In the genomic region with DNA sequence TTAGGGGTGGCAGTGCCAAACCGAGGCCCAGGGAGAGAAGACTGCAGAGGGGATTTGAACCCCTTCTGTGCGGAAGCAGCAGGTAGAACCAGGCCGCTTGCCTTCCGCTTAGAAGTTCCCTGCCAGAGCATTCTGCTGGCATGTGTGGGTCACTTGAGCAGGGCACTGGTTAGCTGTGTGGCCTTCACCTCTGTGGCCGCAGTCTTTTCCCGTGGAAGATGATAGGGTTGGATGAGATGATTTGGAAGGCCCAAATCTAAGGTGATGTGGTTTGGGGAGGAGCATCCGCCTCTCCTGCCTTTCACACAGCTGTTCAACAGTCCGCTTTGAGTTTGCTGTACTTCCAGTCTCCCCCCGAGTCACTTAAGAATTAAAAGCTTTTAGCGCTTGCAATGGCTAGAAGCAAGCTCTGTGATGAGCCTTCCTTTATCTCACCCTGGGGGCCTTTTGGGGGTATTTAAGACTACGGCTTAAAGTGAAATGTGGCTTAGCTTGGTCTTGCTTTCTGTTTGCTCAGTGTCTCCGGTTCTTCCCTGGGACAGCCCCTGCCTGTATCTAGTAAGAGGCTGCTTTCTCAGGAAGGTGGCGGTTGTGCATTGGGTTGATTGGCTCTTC, we compare ENCODE assay signal across 8 cellular contexts. TPM values are rescaled to one million over a fixed set of nuclear protein-coding genes. Genes with fewer than 3 reads are reported as not detected.
DNase-seq lines count a peak whose midpoint lies in the region; ATAC-seq, FAIRE-seq and TF ChIP-seq lines count a peak whose summit lies in the region.

No MANE protein-coding gene starts in this region.

- H3K4me1 ChIP-seq in sigmoid colon = peaks cover 0 to 26% (median 24%) of the 10 kb centered on the region in 4 donors

- H3K27ac ChIP-seq in sigmoid colon = peak overlapping the region; percentile 90 to 96 (median 94)

- peak; percentile 47 for FAIRE-seq in GM18507 (lab: Jason Lieb, UNC)

- H3K4me1 Mint-ChIP-seq in activated T-helper 1 cell treated with anti-CD3 and anti-CD28 coated beads, Interleukin-12 subunit alpha, Interleukin-12 subunit beta, Interleukin-2, Interleukin-4 antibody, amounts not matched to agents 30 ng/mL and 10 ng/mL and 1 ng/mL, durations not matched to agents 14 hours and 24 hours and 36 hours (ENCODE audit: low read depth) = peaks cover 48% of the 10 kb centered on the region
- H3K4me1 Mint-ChIP-seq in glutamatergic neuron (ENCODE audit: low read depth, unreplicated experiment) = peaks cover 31% of the 10 kb centered on the region

- TF ChIP-seq EP300 in sigmoid colon (IDR thresholded peaks at IDR 0.05) = no peak

- peak; percentile 22 for ATAC-seq in HG02623 (IDR thresholded peaks at IDR 0.05; ENCODE audit: unreplicated experiment)

- 7 to 8% methylated on average over 13 of the region's 13 CpGs for WGBS in sigmoid colon, 2 donors

- no peak for TF ChIP-seq CTCF in glutamatergic neuron (IDR thresholded peaks at IDR 0.05; ENCODE audit: partially characterized antibody, unreplicated experiment)
- no peak for TF ChIP-seq CTCF in sigmoid colon (IDR thresholded peaks at IDR 0.05)

- no peak for TF ChIP-seq POLR2A in sigmoid colon (IDR thresholded peaks at IDR 0.05)

- H3K4me3 Mint-ChIP-seq in activated T-helper 1 cell treated with anti-CD3 and anti-CD28 coated beads, Interleukin-12 subunit alpha, Interleukin-12 subunit beta, Interleukin-2, Interleukin-4 antibody, amounts not matched to agents 30 ng/mL and 10 ng/mL and 1 ng/mL, durations not matched to agents 14 hours and 24 hours and 36 hours = peak overlapping the region; percentile 96
- H3K4me3 Mint-ChIP-seq in glutamatergic neuron (ENCODE audit: unreplicated experiment) = peak overlapping the region; percentile 89

- peak overlapping the region; percentile 98 for H3K27ac Mint-ChIP-seq in activated T-helper 1 cell treated with anti-CD3 and anti-CD28 coated beads, Interleukin-12 subunit alpha, Interleukin-12 subunit beta, Interleukin-2, Interleukin-4 antibody, amounts not matched to agents 30 ng/mL and 10 ng/mL and 1 ng/mL, durations not matched to agents 14 hours and 24 hours and 36 hours
- H3K27ac Mint-ChIP-seq in glutamatergic neuron (ENCODE audit: unreplicated experiment) = peak overlapping the region; percentile 93

- H3K36me3 Mint-ChIP-seq in activated T-helper 1 cell treated with anti-CD3 and anti-CD28 coated beads, Interleukin-12 subunit alpha, Interleukin-12 subunit beta, Interleukin-2, Interleukin-4 antibody, amounts not matched to agents 30 ng/mL and 10 ng/mL and 1 ng/mL, durations not matched to agents 14 hours and 24 hours and 36 hours (ENCODE audit: low read depth) = peaks cover 27% of the 10 kb centered on the region
- no peaks in the 10 kb centered on the region for H3K36me3 Mint-ChIP-seq in glutamatergic neuron (ENCODE audit: unreplicated experiment)

- H3K36me3 ChIP-seq in sigmoid colon = peaks cover 0 to 34% (median 11%) of the 10 kb centered on the region in 4 donors

- peaks cover 3% of the 10 kb centered on the region for H3K9me3 Mint-ChIP-seq in activated T-helper 1 cell treated with anti-CD3 and anti-CD28 coated beads, Interleukin-12 subunit alpha, Interleukin-12 subunit beta, Interleukin-2, Interleukin-4 antibody, amounts not matched to agents 30 ng/mL and 10 ng/mL and 1 ng/mL, durations not matched to agents 14 hours and 24 hours and 36 hours
- peaks cover 16% of the 10 kb centered on the region for H3K9me3 Mint-ChIP-seq in glutamatergic neuron (ENCODE audit: unreplicated experiment)

- H3K27me3 ChIP-seq in sigmoid colon = no peaks in the 10 kb centered on the region

- no peaks in the 10 kb centered on the region for H3K27me3 Mint-ChIP-seq in activated T-helper 1 cell treated with anti-CD3 and anti-CD28 coated beads, Interleukin-12 subunit alpha, Interleukin-12 subunit beta, Interleukin-2, Interleukin-4 antibody, amounts not matched to agents 30 ng/mL and 10 ng/mL and 1 ng/mL, durations not matched to agents 14 hours and 24 hours and 36 hours (ENCODE audit: insufficient read depth)
- H3K27me3 Mint-ChIP-seq in glutamatergic neuron (ENCODE audit: unreplicated experiment) = peaks cover 16% of the 10 kb centered on the region

- H3K4me3 ChIP-seq in sigmoid colon = peak overlapping the region; percentile 81 to 97 (median 95)

- H3K9me3 ChIP-seq in sigmoid colon = no peaks in the 10 kb centered on the region

- intact Hi-C loops in activated T-helper 1 cell treated with anti-CD3 and anti-CD28 coated beads, Interleukin-12 subunit alpha, Interleukin-12 subunit beta, Interleukin-2, Interleukin-4 antibody, amounts not matched to agents 30 ng/mL and 10 ng/mL and 1 ng/mL, durations not matched to agents 14 hours and 24 hours and 36 hours (cut with micrococcal nuclease) = loop anchor here (1.0 to 10.0 kb wide), 11 partner anchors 9 to 447 kb away; a partner anchor contains a TSS
- intact Hi-C loops in sigmoid colon (cut with DNase I) = loop anchor here (2.0 kb wide), 1 partner anchor 65 kb away; a partner anchor contains a TSS

- no peak for DNase-seq in GM18507 (ENCODE audit: extremely low spot score, insufficient read length, low read depth)
- peak; percentile 16 for DNase-seq in NCI-H226
- DNase-seq in activated T-helper 1 cell treated with anti-CD3 and anti-CD28 coated beads, Interleukin-12 subunit alpha, Interleukin-12 subunit beta, Interleukin-2, Interleukin-4 antibody, amounts not matched to agents 30 ng/mL and 10 ng/mL and 1 ng/mL, durations not matched to agents 14 hours and 24 hours and 36 hours (ENCODE audit: low spot score) = peak; percentile 43
- DNase-seq in glutamatergic neuron = peak; percentile 20
- DNase-seq in sigmoid colon = no peak
- DNase-seq in retina = no peak
- DNase-seq in NCI-H2107 treated with DMSO at 0.1 percent for 48 hours (lab: John Stamatoyannopoulos, UW; ENCODE audit: unreplicated experiment) = no peak

RNA-seq across cellular contexts. Expression of a gene that starts 0.7 kb away (rescaled TPM):
- total RNA-seq in activated T-helper 1 cell treated with anti-CD3 and anti-CD28 coated beads, Interleukin-12 subunit alpha, Interleukin-12 subunit beta, Interleukin-2, Interleukin-4 antibody, amounts not matched to agents 30 ng/mL and 10 ng/mL and 1 ng/mL, durations not matched to agents 14 hours and 24 hours and 36 hours = 53.5 and 54.4 TPM in 2 replicates
- total RNA-seq in glutamatergic neuron (ENCODE audit: unreplicated experiment) (61.6 TPM), sigmoid colon (10 to 100 TPM; 30.8 to 33.5 (median 33.3) TPM)
- polyA plus RNA-seq in sigmoid colon = 10 to 100 TPM in 1 of 3 donors, 1 to 10 TPM in 2; 4.2 to 27.0 (median 4.8) TPM

Comparison
In these comparisons a context has a peak if more than half of its experiments do, and no peak if none do; other contexts are left out.
1. DNase-seq: peak in NCI-H226 (single experiment), activated T-helper 1 cell treated with anti-CD3 and anti-CD28 coated beads, Interleukin-12 subunit alpha, Interleukin-12 subunit beta, Interleukin-2, Interleukin-4 antibody, amounts not matched to agents 30 ng/mL and 10 ng/mL and 1 ng/mL, durations not matched to agents 14 hours and 24 hours and 36 hours (single experiment) and glutamatergic neuron (single experiment); none in GM18507 (single experiment), sigmoid colon (single experiment), retina (single experiment) and NCI-H2107 treated with DMSO at 0.1 percent for 48 hours (single experiment).